In the genomic region with DNA sequence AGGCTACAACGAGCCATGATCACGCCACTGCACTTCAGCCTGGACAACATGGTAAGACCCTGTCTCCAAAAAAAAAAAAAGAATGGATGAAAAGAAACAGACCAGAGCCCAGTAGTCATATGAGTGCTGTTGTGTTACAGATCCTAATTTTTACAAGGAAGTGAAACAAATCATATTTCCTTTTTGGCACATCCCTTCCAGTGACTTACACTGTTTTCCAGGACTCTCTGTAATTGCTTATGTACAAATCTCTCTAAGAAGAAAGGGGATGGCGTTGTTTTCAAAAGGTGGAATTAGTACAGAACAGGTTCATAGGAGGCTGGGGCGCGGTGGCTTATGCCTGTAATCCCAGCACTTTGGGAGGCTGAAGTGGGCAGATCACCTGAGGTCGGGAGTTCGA, we compare ENCODE assay signal across 23 cellular contexts. TPM values are rescaled to one million over a fixed set of nuclear protein-coding genes. Genes with fewer than 3 reads are reported as not detected.
DNase-seq lines count a peak whose midpoint lies in the region; ATAC-seq and TF ChIP-seq lines count a peak whose summit lies in the region.
"Had no signal": no experiment of that assay in that cellular context is flagged by ENCODE, and none has a peak within 500 bp of the region (broad histone marks: within the 10 kb centered on the region; RNA-seq: fewer than 3 reads in every experiment).

No MANE protein-coding gene starts in this region.

- H3K4me1 ChIP-seq in Peyer's patch (peaks cover 0 to 6% (median 2%) of the 10 kb centered on the region in 4 donors), lower lobe of right lung (no peaks in the 10 kb centered on the region), upper lobe of right lung (no peaks in the 10 kb centered on the region)
- H3K4me1 ChIP-seq: testis had no signal

- DNase-seq in stimulated activated naive CD8-positive, alpha-beta T cell treated with anti-CD3 and anti-CD28 coated beads, Interleukin-15, Interleukin-2, amounts not matched to agents 100 U/mL and 50 U/mL, for 24 hours: no peak
- DNase-seq in Peyer's patch (no peak), lower lobe of right lung (peak; percentile 26), upper lobe of right lung (no peak), T-helper 2 cell (no peak)
- DNase-seq: activated CD8-positive, alpha-beta memory T cell treated with anti-CD3 and anti-CD28 coated beads, Interleukin-2, amount 10 ng/mL, durations not matched to agents 7 days and 5 days; activated effector memory CD4-positive, alpha-beta T cell treated with Interleukin-2 at 50 U/mL for 16 hours; anterior cingulate cortex; DMS 273 treated with DMSO at 0.1 percent for 48 hours; effector memory CD8-positive, alpha-beta T cell; islet precursor cell; NCI-H1092; NCI-H748 treated with DMSO at 0.1 percent for 48 hours; nucleus accumbens; stimulated activated CD4-positive, alpha-beta T cell treated with anti-CD3 and anti-CD28 coated beads, Interleukin-4, amount 100 ng/mL, for 24 hours; testis; WERI-Rb-1 had no signal

- peaks cover 11% of the 10 kb centered on the region for H3K36me3 Mint-ChIP-seq in stimulated activated naive CD8-positive, alpha-beta T cell treated with anti-CD3 and anti-CD28 coated beads, Interleukin-15, Interleukin-2, amounts not matched to agents 100 ng/mL and 50 ng/mL, for 24 hours (ENCODE audit: low read depth)
- H3K36me3 Mint-ChIP-seq: activated CD8-positive, alpha-beta memory T cell treated with anti-CD3 and anti-CD28 coated beads, Interleukin-2, amount 10 ng/mL, durations not matched to agents 7 days and 5 days had no signal

- intact Hi-C loops in lower lobe of right lung (cut with DNase I): no loop called here
- intact Hi-C loops in upper lobe of right lung (cut with DNase I): no loop called here

- H3K9me3 Mint-ChIP-seq in stimulated activated naive CD8-positive, alpha-beta T cell treated with anti-CD3 and anti-CD28 coated beads, Interleukin-15, Interleukin-2, amounts not matched to agents 100 ng/mL and 50 ng/mL, for 24 hours: no peaks in the 10 kb centered on the region
- H3K9me3 Mint-ChIP-seq: effector memory CD8-positive, alpha-beta T cell had no signal

- no peak overlapping the region for H3K4me3 Mint-ChIP-seq in stimulated activated naive CD8-positive, alpha-beta T cell treated with anti-CD3 and anti-CD28 coated beads, Interleukin-15, Interleukin-2, amounts not matched to agents 100 ng/mL and 50 ng/mL, for 24 hours
- H3K4me3 Mint-ChIP-seq: activated CD8-positive, alpha-beta memory T cell treated with anti-CD3 and anti-CD28 coated beads, Interleukin-2, amount 10 ng/mL, durations not matched to agents 7 days and 5 days; effector memory CD8-positive, alpha-beta T cell had no signal

- peaks cover 0 to 14% (median 0%) of the 10 kb centered on the region in 3 donors for H3K36me3 ChIP-seq in Peyer's patch
- H3K36me3 ChIP-seq in lower lobe of right lung: peaks cover 41% of the 10 kb centered on the region
- H3K36me3 ChIP-seq in upper lobe of right lung: peaks cover 28% of the 10 kb centered on the region
- H3K36me3 ChIP-seq: WERI-Rb-1 had no signal

- H3K27ac Mint-ChIP-seq in stimulated activated naive CD8-positive, alpha-beta T cell treated with anti-CD3 and anti-CD28 coated beads, Interleukin-15, Interleukin-2, amounts not matched to agents 100 ng/mL and 50 ng/mL, for 24 hours: peak overlapping the region; percentile 56
- H3K27ac Mint-ChIP-seq: activated CD8-positive, alpha-beta memory T cell treated with anti-CD3 and anti-CD28 coated beads, Interleukin-2, amount 10 ng/mL, durations not matched to agents 7 days and 5 days had no signal

- ATAC-seq in stimulated activated naive CD8-positive, alpha-beta T cell treated with anti-CD3 and anti-CD28 coated beads, Interleukin-15, Interleukin-2, amounts not matched to agents 100 U/mL and 50 U/mL, for 24 hours: no peak
- peak in 1 of 2 donors; percentile 28 for ATAC-seq in lower lobe of right lung
- peak; percentile 70 for ATAC-seq in upper lobe of right lung
- no peak for ATAC-seq in HG03175 (IDR thresholded peaks at IDR 0.05; ENCODE audit: unreplicated experiment)
- no peak for ATAC-seq in GM18498 (IDR thresholded peaks at IDR 0.05; ENCODE audit: unreplicated experiment)
- ATAC-seq: activated CD8-positive, alpha-beta memory T cell treated with anti-CD3 and anti-CD28 coated beads, Interleukin-2, amount 10 ng/mL, durations not matched to agents 7 days and 5 days; effector memory CD8-positive, alpha-beta T cell had no signal

- H3K4me1 Mint-ChIP-seq in stimulated activated naive CD8-positive, alpha-beta T cell treated with anti-CD3 and anti-CD28 coated beads, Interleukin-15, Interleukin-2, amounts not matched to agents 100 ng/mL and 50 ng/mL, for 24 hours (ENCODE audit: low read depth): peaks cover 25% of the 10 kb centered on the region
- H3K4me1 Mint-ChIP-seq: activated CD8-positive, alpha-beta memory T cell treated with anti-CD3 and anti-CD28 coated beads, Interleukin-2, amount 10 ng/mL, durations not matched to agents 7 days and 5 days had no signal

- H3K27ac ChIP-seq in Peyer's patch (peak overlapping the region in 3 of 4 donors; percentile 22 to 80 (median 52)), lower lobe of right lung (no peak overlapping the region), upper lobe of right lung (no peak overlapping the region)
- H3K27ac ChIP-seq: GM23248, hepatocyte, HL-60, testis, WERI-Rb-1 had no signal

- H3K4me3 ChIP-seq in Peyer's patch (no peak overlapping the region), lower lobe of right lung (no peak overlapping the region), upper lobe of right lung (no peak overlapping the region)
- H3K4me3 ChIP-seq: GM23248, hepatocyte, testis had no signal

- no peak for TF ChIP-seq POLR2A in Peyer's patch (IDR thresholded peaks at IDR 0.05)

- H3K27me3 ChIP-seq in Peyer's patch: no peaks in the 10 kb centered on the region
- H3K27me3 ChIP-seq in lower lobe of right lung (ENCODE audit: low read depth): no peaks in the 10 kb centered on the region
- no peaks in the 10 kb centered on the region for H3K27me3 ChIP-seq in upper lobe of right lung
- H3K27me3 ChIP-seq: hepatocyte, testis had no signal

- no peak for TF ChIP-seq CTCF in Peyer's patch (IDR thresholded peaks at IDR 0.05)
- no peak for TF ChIP-seq CTCF in lower lobe of right lung (IDR thresholded peaks at IDR 0.05)
- TF ChIP-seq CTCF in upper lobe of right lung (IDR thresholded peaks at IDR 0.05): no peak

- no peaks in the 10 kb centered on the region for H3K9me3 ChIP-seq in Peyer's patch
- H3K9me3 ChIP-seq in lower lobe of right lung: no peaks in the 10 kb centered on the region
- H3K9me3 ChIP-seq in upper lobe of right lung: no peaks in the 10 kb centered on the region
- H3K9me3 ChIP-seq: testis had no signal

- no peaks in the 10 kb centered on the region for H3K27me3 Mint-ChIP-seq in stimulated activated naive CD8-positive, alpha-beta T cell treated with anti-CD3 and anti-CD28 coated beads, Interleukin-15, Interleukin-2, amounts not matched to agents 100 ng/mL and 50 ng/mL, for 24 hours
- H3K27me3 Mint-ChIP-seq: activated CD8-positive, alpha-beta memory T cell treated with anti-CD3 and anti-CD28 coated beads, Interleukin-2, amount 10 ng/mL, durations not matched to agents 7 days and 5 days; effector memory CD8-positive, alpha-beta T cell had no signal

RNA-seq across cellular contexts. Expression of a gene that starts 19.8 kb away (rescaled TPM):
- total RNA-seq in Peyer's patch: 10 to 100 TPM; 10.2 to 23.9 (median 18.5) TPM
- total RNA-seq in lower lobe of right lung: 8.7 TPM
- total RNA-seq in upper lobe of right lung: 7.1 TPM

RNA-seq across cellular contexts. Expression of a gene that starts 23.2 kb away (rescaled TPM):
- total RNA-seq in Peyer's patch (10 to 100 TPM in 1 of 4 donors, 1 to 10 TPM in 1, under 1 TPM in 1, not detected in 1; 0.35 to 16.5 (median 1.5) TPM), lower lobe of right lung (35.5 TPM), upper lobe of right lung (24.8 TPM)
- total RNA-seq: activated CD8-positive, alpha-beta memory T cell treated with anti-CD3 and anti-CD28 coated beads, Interleukin-2, amount 10 ng/mL, durations not matched to agents 7 days and 5 days; GM23248 had no signal

Comparison
In these comparisons a context has a peak if more than half of its experiments do, and no peak if none do; other contexts are left out.
1. H3K27ac ChIP-seq: peak in Peyer's patch (3 of 4); none in lower lobe of right lung (single experiment) and upper lobe of right lung (single experiment).